8 cellular contexts compared by ENCODE assay signal in the genomic region with DNA sequence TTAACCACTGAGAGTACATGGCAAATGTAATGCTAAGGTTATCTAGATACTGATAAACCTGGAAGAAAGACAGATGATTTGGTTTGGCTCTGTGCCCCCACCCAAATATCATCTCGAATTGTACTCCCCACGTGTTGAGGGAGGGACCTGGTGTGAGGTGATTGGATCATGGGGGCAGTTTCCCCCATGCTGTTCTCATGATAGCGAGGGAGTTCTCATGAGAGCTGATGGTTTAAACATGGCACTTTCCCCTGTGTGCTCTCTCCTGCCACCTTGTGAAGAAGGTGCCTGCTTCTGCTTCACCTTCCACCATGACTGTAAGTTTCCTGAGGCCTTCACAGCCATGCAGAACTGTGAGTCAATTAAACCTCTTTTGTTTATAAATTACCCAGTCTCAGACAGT. TPM values are rescaled to one million over a fixed set of nuclear protein-coding genes. Genes with fewer than 3 reads are reported as not detected.
DNase-seq lines count a peak whose midpoint lies in the region; ATAC-seq and TF ChIP-seq lines count a peak whose summit lies in the region.

No MANE protein-coding gene starts in this region.

- no peak overlapping the region for H3K4me2 ChIP-seq in IMR-90 (ENCODE audit: low read depth, low read length)

- BruUV-seq in IMR-90 (replicated peaks; lab: Mats Ljungman, UMichigan), result no TSS peak

- dilution Hi-C loops in IMR-90 (cut with HindIII; ENCODE audit: low sequenced_read_pairs, unreplicated experiment), result no loop called here

- CTCF ChIA-PET in IMR-90 (lab: Yijun Ruan, JAX), result no interaction called here

- no peaks in the 10 kb centered on the region for H3K4me1 ChIP-seq in IMR-90 (ENCODE audit: control insufficient read depth, insufficient read depth, low read length)
- H3K4me1 ChIP-seq in liver (ENCODE audit: control insufficient read depth in 4 of 4, insufficient read depth in 4 of 4, low read length in 3 of 4), result no peaks in the 10 kb centered on the region

- no peak overlapping the region for H2BK15ac ChIP-seq in IMR-90 (ENCODE audit: low read depth, low read length)

- POLR2A ChIA-PET in IMR-90 (lab: Charles Lee; ENCODE audit: unreplicated experiment), result no interaction called here

- H4K5ac ChIP-seq in IMR-90 (ENCODE audit: low read depth, low read length), result no peak overlapping the region

- no peaks in the 10 kb centered on the region for H4K20me1 ChIP-seq in IMR-90 (ENCODE audit: insufficient read depth, low read length)

- no peak overlapping the region for H3K14ac ChIP-seq in IMR-90 (replicated peaks; ENCODE audit: low read depth, low read length)

- WGBS in IMR-90 (ENCODE audit: extremely low coverage in 2 of 2, insufficient read length in 1 of 2), 2 experiments, result no CpG with 5 or more reads among the region's 3 CpGs
- 42% methylated on average over 3 of the region's 3 CpGs for WGBS in liver

- H3K9me3 ChIP-seq in IMR-90 (ENCODE audit: control insufficient read depth, insufficient read depth, low read length) (no peaks in the 10 kb centered on the region), liver (ENCODE audit: control insufficient read depth in 4 of 4, low read length in 3 of 4) (no peaks in the 10 kb centered on the region)

- no peak overlapping the region for H2BK120ac ChIP-seq in IMR-90 (ENCODE audit: low read depth, low read length)

- no peak overlapping the region for H2AFZ ChIP-seq in IMR-90 (replicated peaks; ENCODE audit: low read length, poor library complexity)

- H3K9me1 ChIP-seq in IMR-90 (ENCODE audit: insufficient read depth, low read length), result no peaks in the 10 kb centered on the region

- TF ChIP-seq POLR2A in IMR-90 (IDR thresholded peaks at IDR 0.05; ENCODE audit: low read depth, low read length), result no peak

- H3K4ac ChIP-seq in IMR-90 (ENCODE audit: low read depth, low read length), result no peak overlapping the region

- no peak overlapping the region for H3K27ac ChIP-seq in IMR-90 (ENCODE audit: insufficient read depth, low read length)
- no peak overlapping the region for H3K27ac ChIP-seq in VCaP
- H3K27ac ChIP-seq in liver (ENCODE audit: low read depth in 1 of 2, low read length in 2 of 2), result no peak overlapping the region

- H2AK5ac ChIP-seq in IMR-90 (ENCODE audit: low read depth, low read length), result no peak overlapping the region

- H2AK9ac ChIP-seq in IMR-90 (replicated peaks; ENCODE audit: low read depth, low read length, poor library complexity), result no peak overlapping the region

- H3K36me3 ChIP-seq in IMR-90 (ENCODE audit: control insufficient read depth, insufficient read depth, low read length), result no peaks in the 10 kb centered on the region
- H3K36me3 ChIP-seq in liver (ENCODE audit: control insufficient read depth in 4 of 4, insufficient read depth in 3 of 4, low read depth in 1 of 4, low read length in 3 of 4), result no peaks in the 10 kb centered on the region

- in situ Hi-C loops in IMR-90 (cut with MboI; ENCODE audit: low sequenced_read_pairs), result no loop called here

- H3K27me3 ChIP-seq in IMR-90 (ENCODE audit: control insufficient read depth, insufficient read depth, low read length), result peaks cover 10% of the 10 kb centered on the region
- H3K27me3 ChIP-seq in liver (ENCODE audit: control insufficient read depth in 4 of 4, insufficient read depth in 4 of 4, low read length in 3 of 4), result no peaks in the 10 kb centered on the region

- TF ChIP-seq RAD21 in IMR-90 (IDR thresholded peaks at IDR 0.05; ENCODE audit: low read length) (no peak), liver (IDR thresholded peaks at IDR 0.05) (peak; percentile 19 to 67)

- H3K4me3 ChIP-seq in IMR-90 (ENCODE audit: insufficient read depth, low read depth, low read length) (no peak overlapping the region), liver (ENCODE audit: low read depth in 1 of 3, low read length in 3 of 3) (no peak overlapping the region)

- peak; percentile 37; the same call in 1 of the 2 replicates for ATAC-seq in IMR-90 (ENCODE audit: low read depth)
- ATAC-seq in GM21825 (IDR thresholded peaks at IDR 0.05; ENCODE audit: unreplicated experiment), result no peak
- no peak for ATAC-seq in GM21447 (IDR thresholded peaks at IDR 0.05; ENCODE audit: unreplicated experiment)

- TF ChIP-seq CTCF in IMR-90 (conservative IDR thresholded peaks at IDR 0.05; ENCODE audit: low read depth, low read length), result peak; percentile 11; the same call in 1 of the 2 replicates
- TF ChIP-seq CTCF in VCaP (conservative IDR thresholded peaks at IDR 0.05), result peak; percentile 64
- peak; percentile 22 for TF ChIP-seq CTCF in liver (IDR thresholded peaks at IDR 0.05; ENCODE audit: low read depth, low read length, missing input control)

- H3K9ac ChIP-seq in IMR-90 (ENCODE audit: low read depth, low read length) (no peak overlapping the region), liver (ENCODE audit: low read depth in 1 of 2, low read length in 2 of 2) (no peak overlapping the region)

- no peak overlapping the region for H4K91ac ChIP-seq in IMR-90 (ENCODE audit: insufficient read depth, low read depth, low read length)

- H3K79me1 ChIP-seq in IMR-90 (ENCODE audit: low read depth in 1 of 2, low read length in 2 of 2), result no peaks in the 10 kb centered on the region

- no peak overlapping the region for H2BK5ac ChIP-seq in IMR-90 (ENCODE audit: low read depth, low read length, poor library complexity, severe bottlenecking)

- H3K56ac ChIP-seq in IMR-90 (ENCODE audit: extremely low read depth, insufficient read depth, low read length), result no peak overlapping the region

- DNase-seq in EH (ENCODE audit: low read depth), result peak; percentile 6
- DNase-seq in IMR-90, result no peak
- no peak for DNase-seq in NCI-H2227 treated with DMSO at 0.1 percent for 48 hours (lab: John Stamatoyannopoulos, UW)
- no peak for DNase-seq in stimulated activated CD4-positive, alpha-beta T cell treated with anti-CD3 and anti-CD28 coated beads, Interleukin-4, amount 100 ng/mL, for 4 hours

- no peak overlapping the region for H3K18ac ChIP-seq in IMR-90 (ENCODE audit: low read depth, low read length)

- intact Hi-C loops in IMR-90 (cut with micrococcal nuclease), result no loop called here

- no peak overlapping the region for H2BK20ac ChIP-seq in IMR-90 (ENCODE audit: low read depth, low read length)

- no peak overlapping the region for H3K23ac ChIP-seq in IMR-90 (ENCODE audit: low read depth, low read length)

- no peak overlapping the region for H4K8ac ChIP-seq in IMR-90 (ENCODE audit: low read depth in 2 of 2, low read length in 2 of 2)

TF ChIP-seq in IMR-90, 13 proteins besides CTCF, POLR2A, EP300 and RAD21 (continues in another document):
- TF ChIP-seq CEBPB (IDR thresholded peaks at IDR 0.05; ENCODE audit: low read depth, low read length) (no peak), MXI1 (IDR thresholded peaks at IDR 0.05; ENCODE audit: borderline replicate concordance, low read depth, low read length) (no peak), BHLHE40 (IDR thresholded peaks at IDR 0.05; ENCODE audit: low read depth, low read length) (no peak), FOS (IDR thresholded peaks at IDR 0.05; ENCODE audit: low read depth, low read length) (no peak), SMC3 (IDR thresholded peaks at IDR 0.05; ENCODE audit: low read depth, low read length) (no peak), RCOR1 (IDR thresholded peaks at IDR 0.05; ENCODE audit: insufficient replicate concordance, low read length) (no peak), NFE2L2 (IDR thresholded peaks at IDR 0.05; ENCODE audit: low read depth, low read length) (no peak), MAFK (IDR thresholded peaks at IDR 0.05; ENCODE audit: low read depth, low read length) (no peak)

TF ChIP-seq in liver, 16 proteins besides CTCF, POLR2A, EP300 and RAD21 (continues in another document):
- TF ChIP-seq TAF1 (conservative IDR thresholded peaks at IDR 0.05), result no peak

RNA-seq across cellular contexts. Expression of a gene that starts 14.2 kb away (rescaled TPM):
- total RNA-seq in IMR-90 (2012; rRNA removed) (under 0.01 TPM in 2 replicates), liver (under 1 TPM; 0.19 to 0.50 TPM)
- polyA plus RNA-seq in IMR-90 (2012; rRNA removed) (0.06 and 0.14 TPM in 2 replicates), liver (under 1 TPM; 0.06 to 0.42 TPM)
- polyA plus RNA-seq in IMR-90 (2012; cell fraction: cytosol; rRNA removed), result not detected in 2 replicates
- polyA plus RNA-seq in IMR-90 (2012; cell fraction: nucleus; rRNA removed; ENCODE audit: low replicate concordance), result 0.20 and 0.47 TPM in 2 replicates

RNA-seq across cellular contexts. Expression of a gene that starts 32.0 kb away (rescaled TPM):
- total RNA-seq in IMR-90 (2012; rRNA removed), result 1.3 and 1.7 TPM in 2 replicates
- 0.17 and 0.68 TPM in 2 replicates for polyA plus RNA-seq in IMR-90 (2012; rRNA removed)
- polyA plus RNA-seq in IMR-90 (2012; cell fraction: cytosol; rRNA removed), result 0.03 and 0.17 TPM in 2 replicates
- 0.02 and 0.17 TPM in 2 replicates for polyA plus RNA-seq in IMR-90 (2012; cell fraction: nucleus; rRNA removed; ENCODE audit: low replicate concordance)
- total RNA-seq in liver, result under 1 TPM; 0.19 to 0.50 TPM
- polyA plus RNA-seq in liver, result under 1 TPM in 1 of 2 donors, not detected in 1; 0.10 TPM

RNA-seq across cellular contexts. Expression of a gene that starts 32.2 kb away (rescaled TPM):
- total RNA-seq in IMR-90 (2012; rRNA removed) (5.0 and 6.9 TPM in 2 replicates), liver (1 to 10 TPM; 6.9 TPM)
- polyA plus RNA-seq in IMR-90 (2012; rRNA removed) (1.9 and 2.2 TPM in 2 replicates), liver (1 to 10 TPM; 1.3 to 1.6 TPM)
- polyA plus RNA-seq in IMR-90 (2012; cell fraction: cytosol; rRNA removed), result 0.73 and 0.78 TPM in 2 replicates
- 0.91 and 2.9 TPM in 2 replicates for polyA plus RNA-seq in IMR-90 (2012; cell fraction: nucleus; rRNA removed; ENCODE audit: low replicate concordance)

RNA-seq across cellular contexts. Expression of a gene that starts 48.3 kb away (rescaled TPM):
- total RNA-seq in IMR-90 (2012; rRNA removed) (32.2 and 43.0 TPM in 2 replicates), liver (10 to 100 TPM in 1 of 2 donors, 1 to 10 TPM in 1; 9.8 to 13.9 TPM)
- polyA plus RNA-seq in IMR-90 (2012; rRNA removed) (17.2 and 19.0 TPM in 2 replicates), liver (1 to 10 TPM; 5.6 to 8.0 TPM)
- polyA plus RNA-seq in IMR-90 (2012; cell fraction: cytosol; rRNA removed), result 7.5 and 11.2 TPM in 2 replicates
- 6.8 and 34.7 TPM in 2 replicates for polyA plus RNA-seq in IMR-90 (2012; cell fraction: nucleus; rRNA removed; ENCODE audit: low replicate concordance)

RNA-seq across cellular contexts. Expression of a gene that starts 48.8 kb away (rescaled TPM):
- total RNA-seq in IMR-90 (2012; rRNA removed) (152 and 166 TPM in 2 replicates), liver (10 to 100 TPM; 45.8 to 80.7 TPM)
- polyA plus RNA-seq in IMR-90 (2012; rRNA removed) (190 and 252 TPM in 2 replicates), liver (10 to 100 TPM; 47.5 to 54.3 TPM)
- 97.8 and 134 TPM in 2 replicates for polyA plus RNA-seq in IMR-90 (2012; cell fraction: cytosol; rRNA removed)
- 42.3 and 94.5 TPM in 2 replicates for polyA plus RNA-seq in IMR-90 (2012; cell fraction: nucleus; rRNA removed; ENCODE audit: low replicate concordance)

Comparison
In these comparisons a context has a peak if more than half of its experiments do, and no peak if none do; other contexts are left out.
1. CTCF ChIP-seq: peak in every context shown above with its lines; median percentile 64 in VCaP; 22 in liver; 11 in IMR-90.